Comparison of ENCODE assay signal across 1 cellular context in the genomic region with DNA sequence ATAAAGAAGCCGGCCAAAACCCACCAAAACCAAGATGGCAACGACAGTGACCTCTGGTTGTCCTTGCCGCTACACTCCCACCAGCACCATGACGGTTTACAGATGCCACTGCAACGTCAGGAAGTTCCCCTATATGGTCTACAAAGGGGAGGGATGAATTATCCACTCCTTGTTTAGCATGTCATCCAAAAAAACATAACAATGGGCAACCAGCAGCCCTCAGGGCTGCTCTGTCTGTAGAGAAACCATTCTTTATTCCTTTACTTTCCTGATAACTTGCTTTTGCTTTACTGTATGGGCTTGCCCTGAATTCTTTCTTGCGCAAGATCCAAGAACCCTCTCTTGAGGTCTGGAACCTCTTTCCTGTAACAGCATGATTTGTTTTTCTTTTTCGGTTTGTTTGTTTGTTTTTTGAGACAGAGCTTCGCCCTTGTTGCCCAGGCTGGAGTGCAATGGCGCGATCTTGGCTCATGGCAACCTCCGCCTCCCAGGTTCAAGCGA.
TF ChIP-seq lines count a peak whose summit lies in the region.

No MANE protein-coding gene starts in this region.

TF ChIP-seq in K562, 482 proteins besides CTCF, POLR2A, EP300 and RAD21 (continued from another document):
- TF ChIP-seq, protein P1, sequence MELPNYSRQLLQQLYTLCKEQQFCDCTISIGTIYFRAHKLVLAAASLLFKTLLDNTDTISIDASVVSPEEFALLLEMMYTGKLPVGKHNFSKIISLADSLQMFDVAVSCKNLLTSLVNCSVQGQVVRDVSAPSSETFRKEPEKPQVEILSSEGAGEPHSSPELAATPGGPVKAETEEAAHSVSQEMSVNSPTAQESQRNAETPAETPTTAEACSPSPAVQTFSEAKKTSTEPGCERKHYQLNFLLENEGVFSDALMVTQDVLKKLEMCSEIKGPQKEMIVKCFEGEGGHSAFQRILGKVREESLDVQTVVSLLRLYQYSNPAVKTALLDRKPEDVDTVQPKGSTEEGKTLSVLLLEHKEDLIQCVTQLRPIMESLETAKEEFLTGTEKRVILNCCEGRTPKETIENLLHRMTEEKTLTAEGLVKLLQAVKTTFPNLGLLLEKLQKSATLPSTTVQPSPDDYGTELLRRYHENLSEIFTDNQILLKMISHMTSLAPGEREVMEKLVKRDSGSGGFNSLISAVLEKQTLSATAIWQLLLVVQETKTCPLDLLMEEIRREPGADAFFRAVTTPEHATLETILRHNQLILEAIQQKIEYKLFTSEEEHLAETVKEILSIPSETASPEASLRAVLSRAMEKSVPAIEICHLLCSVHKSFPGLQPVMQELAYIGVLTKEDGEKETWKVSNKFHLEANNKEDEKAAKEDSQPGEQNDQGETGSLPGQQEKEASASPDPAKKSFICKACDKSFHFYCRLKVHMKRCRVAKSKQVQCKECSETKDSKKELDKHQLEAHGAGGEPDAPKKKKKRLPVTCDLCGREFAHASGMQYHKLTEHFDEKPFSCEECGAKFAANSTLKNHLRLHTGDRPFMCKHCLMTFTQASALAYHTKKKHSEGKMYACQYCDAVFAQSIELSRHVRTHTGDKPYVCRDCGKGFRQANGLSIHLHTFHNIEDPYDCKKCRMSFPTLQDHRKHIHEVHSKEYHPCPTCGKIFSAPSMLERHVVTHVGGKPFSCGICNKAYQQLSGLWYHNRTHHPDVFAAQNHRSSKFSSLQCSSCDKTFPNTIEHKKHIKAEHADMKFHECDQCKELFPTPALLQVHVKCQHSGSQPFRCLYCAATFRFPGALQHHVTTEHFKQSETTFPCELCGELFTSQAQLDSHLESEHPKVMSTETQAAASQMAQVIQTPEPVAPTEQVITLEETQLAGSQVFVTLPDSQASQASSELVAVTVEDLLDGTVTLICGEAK (IDR thresholded peaks at IDR 0.05) = no peak
- TF ChIP-seq, protein P1 (CRISPR knock-in tag; IDR thresholded peaks at IDR 0.05) = no peak
- TF ChIP-seq ATF1 (CRISPR knock-in tag; IDR thresholded peaks at IDR 0.05) (no peak), ATF1 (tag; IDR thresholded peaks at IDR 0.05) (0 out of 2 replicates have a peak, but pooled peaks have one; percentile 61), ZNF253 (CRISPR knock-in tag; conservative IDR thresholded peaks at IDR 0.05) (no peak), BACH1 (tag; IDR thresholded peaks at IDR 0.05) (peak; percentile 85; the same call in 1 of the 2 replicates), TEAD2 (tag; IDR thresholded peaks at IDR 0.05) (no peak)
TF ChIP-seq in K562: peak in this region for 31.
